Comparison of ENCODE assay signal across 28 cellular contexts in the genomic region with DNA sequence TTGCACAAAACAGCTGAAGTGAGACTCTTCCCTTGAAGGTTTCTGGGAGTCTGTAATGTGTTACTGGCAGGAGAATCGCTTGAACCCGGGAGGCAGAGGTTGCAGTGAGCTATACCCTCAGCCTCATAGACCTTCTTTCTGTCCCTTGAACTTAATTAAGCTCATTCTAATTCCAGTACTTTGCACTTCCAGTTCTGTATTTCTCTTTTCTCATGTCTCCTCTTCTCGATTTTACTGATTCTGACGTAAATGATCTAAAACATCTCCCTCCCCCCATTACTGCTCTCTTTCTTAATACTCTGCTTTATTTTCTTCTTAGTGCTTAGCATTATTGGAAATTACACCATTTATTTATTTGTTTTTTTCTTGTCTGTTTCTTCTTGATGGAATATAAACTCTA.
"Had no signal": no experiment of that assay in that cellular context is flagged by ENCODE, and none has a peak within 500 bp of the region (broad histone marks: within the 10 kb centered on the region; RNA-seq: fewer than 3 reads in every experiment).

No MANE protein-coding gene starts in this region.

- FAIRE-seq: endometrium, islet of Langerhans, keratinocyte had no signal

- H3K4me1 ChIP-seq: gastrocnemius medialis, left lung, lower lobe of right lung had no signal

- DNase-seq: dermis blood vessel endothelial cell; dorsolateral prefrontal cortex; effector CD4-positive, alpha-beta T cell; effector memory CD8-positive, alpha-beta T cell; endodermal cell; erythroblast; esophagus squamous epithelium; foreskin fibroblast; foreskin melanocyte; gastrocnemius medialis; glutamatergic neuron; head of caudate nucleus; heart right ventricle; hippocampal formation; left cardiac atrium; left lung; left ventricle myocardium superior; lower lobe of right lung; mesenchymal stem cell; mucosa of descending colon; naive B cell; naive thymus-derived CD8-positive, alpha-beta T cell had no signal

- H3K36me3 Mint-ChIP-seq: naive B cell; naive thymus-derived CD8-positive, alpha-beta T cell had no signal

- H3K9me3 Mint-ChIP-seq: endodermal cell had no signal

- ATAC-seq: effector memory CD8-positive, alpha-beta T cell; esophagus mucosa; gastrocnemius medialis; heart right ventricle; left cardiac atrium; left lung; left ventricle myocardium superior; lower lobe of right lung; mucosa of descending colon; naive thymus-derived CD8-positive, alpha-beta T cell had no signal

- H3K27ac ChIP-seq: coronary artery, dorsolateral prefrontal cortex, epithelial cell of prostate, esophagus squamous epithelium, gastrocnemius medialis, heart right ventricle, left lung, lower lobe of right lung had no signal

- H3K4me3 Mint-ChIP-seq: effector memory CD8-positive, alpha-beta T cell; endodermal cell; naive B cell; naive thymus-derived CD8-positive, alpha-beta T cell had no signal

- H3K36me3 ChIP-seq: esophagus squamous epithelium, gastrocnemius medialis, heart right ventricle, left lung, lower lobe of right lung had no signal

- H3K4me3 ChIP-seq: coronary artery, dorsolateral prefrontal cortex, esophagus squamous epithelium, gastrocnemius medialis, heart right ventricle, left lung, lower lobe of right lung, mucosa of descending colon had no signal

- H3K9me3 ChIP-seq: esophagus squamous epithelium, gastrocnemius medialis, heart right ventricle, left lung, lower lobe of right lung, mucosa of descending colon had no signal

- H3K27me3 ChIP-seq: esophagus squamous epithelium, gastrocnemius medialis, heart right ventricle, left lung had no signal

- H3K27ac Mint-ChIP-seq: effector memory CD8-positive, alpha-beta T cell; endodermal cell; naive B cell; naive thymus-derived CD8-positive, alpha-beta T cell had no signal
